ENCODE assay signal across 8 cellular contexts in the genomic region with DNA sequence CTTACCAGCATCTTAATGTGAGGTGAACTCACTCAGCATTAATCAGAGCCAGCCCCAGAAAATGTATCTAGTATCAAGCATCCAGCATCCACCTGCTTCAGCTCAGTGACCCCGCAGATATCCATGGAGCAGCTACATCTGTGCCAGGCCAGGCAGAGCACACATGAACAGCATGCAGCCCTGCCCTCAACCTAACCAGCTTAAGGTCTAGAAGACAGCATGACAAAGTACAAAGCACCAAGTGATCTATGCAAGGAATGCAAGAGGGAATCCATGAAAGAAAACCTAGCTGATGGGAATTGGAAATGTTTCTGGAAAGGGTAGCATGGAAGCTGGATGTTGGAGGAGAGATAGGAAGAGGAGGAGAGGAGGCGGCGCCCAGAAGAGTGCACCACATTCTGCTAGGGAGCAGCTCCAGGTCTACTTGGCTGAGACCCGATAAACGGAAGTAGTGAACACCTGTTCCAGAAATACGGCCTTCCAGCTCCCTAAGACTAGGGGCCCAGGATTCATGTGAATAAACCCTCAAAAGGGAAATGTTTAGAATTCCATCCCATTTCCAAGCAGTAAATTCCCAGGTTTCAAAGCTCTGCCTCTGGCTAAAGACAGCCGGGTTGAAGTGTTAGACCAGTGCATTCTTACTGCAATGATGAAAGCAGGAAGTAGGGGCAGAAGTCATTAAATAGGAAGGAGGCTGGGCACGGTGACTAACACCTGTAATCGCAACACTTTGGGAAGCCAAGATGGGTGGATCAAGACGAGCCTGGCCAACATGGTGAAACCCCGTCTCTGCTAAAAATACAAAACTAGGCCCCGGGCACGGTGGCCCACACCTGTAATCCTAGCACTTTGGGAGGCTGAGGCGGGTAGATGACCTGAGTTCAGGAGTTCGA. TPM values are rescaled to one million over a fixed set of nuclear protein-coding genes. Genes with fewer than 3 reads are reported as not detected.
DNase-seq lines count a peak whose midpoint lies in the region; ATAC-seq and TF ChIP-seq lines count a peak whose summit lies in the region.

No MANE protein-coding gene starts in this region.

- no peaks in the 10 kb centered on the region for H3K79me2 ChIP-seq in MM.1S (ENCODE audit: low read length)

- no peaks in the 10 kb centered on the region for H3K4me1 Mint-ChIP-seq in nephron progenitor cell
- no peaks in the 10 kb centered on the region for H3K4me1 Mint-ChIP-seq in activated CD4-positive, alpha-beta memory T cell treated with anti-CD3 and anti-CD28 coated beads, Interleukin-2, amount 10 ng/mL, durations not matched to agents 7 days and 5 days

- H3K27me3 ChIP-seq in duodenal mucosa (ENCODE audit: control insufficient read depth in 1 of 2, insufficient read depth in 2 of 2, low read length in 2 of 2) (no peaks in the 10 kb centered on the region), MM.1S (replicated peaks; ENCODE audit: insufficient read depth, low read length) (no peaks in the 10 kb centered on the region)

- no peaks in the 10 kb centered on the region for H3K9me3 ChIP-seq in duodenal mucosa (ENCODE audit: control insufficient read depth in 1 of 2, low read length in 2 of 2)
- H3K9me3 ChIP-seq in MM.1S (replicated peaks; ENCODE audit: insufficient read depth, low read length): no peaks in the 10 kb centered on the region

- H3K36me3 ChIP-seq in duodenal mucosa (ENCODE audit: control insufficient read depth in 1 of 2, insufficient read depth in 2 of 2, low read length in 2 of 2) (peaks cover 22 to 35% of the 10 kb centered on the region in 2 donors), MM.1S (replicated peaks; ENCODE audit: insufficient read depth, low read length) (peaks cover 17% of the 10 kb centered on the region)

- no peak overlapping the region for H3K4me3 Mint-ChIP-seq in nephron progenitor cell
- H3K4me3 Mint-ChIP-seq in activated CD4-positive, alpha-beta memory T cell treated with anti-CD3 and anti-CD28 coated beads, Interleukin-2, amount 10 ng/mL, durations not matched to agents 7 days and 5 days: no peak overlapping the region

- H2AFZ ChIP-seq in MM.1S (ENCODE audit: low read length): no peak overlapping the region

- ATAC-seq in HG03025 (IDR thresholded peaks at IDR 0.05; ENCODE audit: low FRiP score, unreplicated experiment) (no peak), GM21737 (IDR thresholded peaks at IDR 0.05; ENCODE audit: unreplicated experiment) (no peak)

- peaks cover 6% of the 10 kb centered on the region; the same call in 1 of the 2 replicates for H3F3A ChIP-seq in MM.1S (ENCODE audit: insufficient read depth, low read length)

- H3K9ac ChIP-seq in duodenal mucosa (ENCODE audit: low read depth in 1 of 2, low read length in 2 of 2): no peak overlapping the region
- no peak overlapping the region for H3K9ac ChIP-seq in MM.1S (ENCODE audit: low read length)

- DNase-seq in EL: peak; percentile 88
- DNase-seq in NCI-H2029 (lab: John Stamatoyannopoulos, UW): peak; percentile 59
- no peak for DNase-seq in nephron progenitor cell
- no peak for DNase-seq in activated CD4-positive, alpha-beta memory T cell treated with anti-CD3 and anti-CD28 coated beads, Interleukin-2, amount 10 ng/mL, durations not matched to agents 7 days and 5 days
- no peak for DNase-seq in MM.1S

- H3K27ac Mint-ChIP-seq in nephron progenitor cell: peak overlapping the region; percentile 56
- H3K27ac Mint-ChIP-seq in activated CD4-positive, alpha-beta memory T cell treated with anti-CD3 and anti-CD28 coated beads, Interleukin-2, amount 10 ng/mL, durations not matched to agents 7 days and 5 days: no peak overlapping the region

- no peaks in the 10 kb centered on the region for H4K20me1 ChIP-seq in MM.1S (ENCODE audit: insufficient read depth, low read length)

- no peaks in the 10 kb centered on the region for H3K9me2 ChIP-seq in MM.1S (replicated peaks; ENCODE audit: insufficient read depth, low read length)

- H3K36me3 Mint-ChIP-seq in nephron progenitor cell (ENCODE audit: low read depth): peaks cover 48% of the 10 kb centered on the region
- peaks cover 26% of the 10 kb centered on the region for H3K36me3 Mint-ChIP-seq in activated CD4-positive, alpha-beta memory T cell treated with anti-CD3 and anti-CD28 coated beads, Interleukin-2, amount 10 ng/mL, durations not matched to agents 7 days and 5 days (ENCODE audit: low read depth)

- H3K4me1 ChIP-seq in duodenal mucosa (ENCODE audit: control insufficient read depth in 1 of 2, insufficient read depth in 2 of 2, low read length in 2 of 2): peaks cover 0 to 6% of the 10 kb centered on the region in 2 donors
- no peaks in the 10 kb centered on the region for H3K4me1 ChIP-seq in MM.1S (ENCODE audit: low read length)

- POLR2A ChIA-PET in activated CD4-positive, alpha-beta memory T cell treated with anti-CD3 and anti-CD28 coated beads, Interleukin-2, amount 10 ng/mL, durations not matched to agents 7 days and 5 days (lab: Charles Lee): interaction anchor here (1.2 kb wide), 1 partner anchor 259 kb away, joined by 3 read pairs; no protein-coding TSS in a partner anchor

- no peak overlapping the region for H3K27ac ChIP-seq in duodenal mucosa (ENCODE audit: low read depth, low read length)
- no peak overlapping the region for H3K27ac ChIP-seq in MM.1S (ENCODE audit: low read length)

- no peak overlapping the region for H3K4me2 ChIP-seq in MM.1S (ENCODE audit: low read depth, low read length)

- H3K4me3 ChIP-seq in duodenal mucosa (ENCODE audit: low read depth in 1 of 2, low read length in 2 of 2) (peak overlapping the region; percentile 11 to 32), MM.1S (ENCODE audit: low read length) (no peak overlapping the region)

- CTCF ChIA-PET in activated CD4-positive, alpha-beta memory T cell treated with anti-CD3 and anti-CD28 coated beads, Interleukin-2, amount 10 ng/mL, durations not matched to agents 7 days and 5 days (lab: Charles Lee): interaction anchor here (0.9 to 1.3 kb wide), 2 partner anchors 258 to 485 kb away, joined by 3 read pairs; no protein-coding TSS in a partner anchor

- TF ChIP-seq CTCF in nephron progenitor cell (IDR thresholded peaks at IDR 0.05) (no peak), MM.1S (IDR thresholded peaks at IDR 0.05; ENCODE audit: low read length) (no peak)

- H3K27me3 Mint-ChIP-seq in nephron progenitor cell (ENCODE audit: low read depth, poor library complexity): no peaks in the 10 kb centered on the region
- H3K27me3 Mint-ChIP-seq in activated CD4-positive, alpha-beta memory T cell treated with anti-CD3 and anti-CD28 coated beads, Interleukin-2, amount 10 ng/mL, durations not matched to agents 7 days and 5 days: no peaks in the 10 kb centered on the region

- H3K9me3 Mint-ChIP-seq in nephron progenitor cell: no peaks in the 10 kb centered on the region
- no peaks in the 10 kb centered on the region for H3K9me3 Mint-ChIP-seq in activated CD4-positive, alpha-beta memory T cell treated with anti-CD3 and anti-CD28 coated beads, Interleukin-2, amount 10 ng/mL, durations not matched to agents 7 days and 5 days

RNA-seq across cellular contexts. Expression of gene L3MBTL2, which starts 23.5 kb away (rescaled TPM):
- total RNA-seq in activated CD4-positive, alpha-beta memory T cell treated with anti-CD3 and anti-CD28 coated beads, Interleukin-2, amount 10 ng/mL, durations not matched to agents 7 days and 5 days: 10 to 100 TPM; 25.9 to 30.7 TPM

RNA-seq across cellular contexts. Expression of gene CHADL, which starts 59.1 kb away (rescaled TPM):
- total RNA-seq in activated CD4-positive, alpha-beta memory T cell treated with anti-CD3 and anti-CD28 coated beads, Interleukin-2, amount 10 ng/mL, durations not matched to agents 7 days and 5 days: under 1 TPM; 0.18 TPM

Comparison
In these comparisons a context has a peak if more than half of its experiments do, and no peak if none do; other contexts are left out.
1. DNase-seq: peak in EL (single experiment) and NCI-H2029 (single experiment); none in nephron progenitor cell (single experiment), activated CD4-positive, alpha-beta memory T cell treated with anti-CD3 and anti-CD28 coated beads, Interleukin-2, amount 10 ng/mL, durations not matched to agents 7 days and 5 days (single experiment) and MM.1S (single experiment).